In the genomic region with DNA sequence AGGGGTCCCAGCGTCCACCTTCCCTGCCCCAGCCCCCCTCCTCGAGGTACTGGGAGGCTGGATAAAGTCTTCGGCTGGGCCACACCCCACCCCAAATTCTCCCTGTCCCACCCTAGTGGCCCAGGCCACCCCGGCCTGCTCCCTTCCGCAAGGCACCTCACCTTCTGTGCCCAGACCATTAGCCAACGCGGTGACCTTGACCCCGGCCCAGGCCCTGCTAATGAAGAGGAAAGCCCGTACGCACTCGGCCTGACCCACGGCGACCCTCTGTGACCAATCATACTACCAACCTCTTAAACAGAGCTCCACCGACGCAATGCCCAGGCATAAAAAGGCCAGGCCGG, we compare ENCODE assay signal across 13 cellular contexts. TPM values are rescaled to one million over a fixed set of nuclear protein-coding genes. Genes with fewer than 3 reads are reported as not detected.
DNase-seq lines count a peak whose midpoint lies in the region; ATAC-seq, FAIRE-seq and TF ChIP-seq lines count a peak whose summit lies in the region.
"Had no signal": no experiment of that assay in that cellular context is flagged by ENCODE, and none has a peak within 500 bp of the region (broad histone marks: within the 10 kb centered on the region; RNA-seq: fewer than 3 reads in every experiment).

No MANE protein-coding gene starts in this region.

- TF ChIP-seq CTCF in HepG2 (CRISPR knock-in tag; IDR thresholded peaks at IDR 0.05), result no peak

- intact Hi-C loops in HepG2 (cut with micrococcal nuclease; ENCODE audit: unreplicated experiment), result no loop called here

- no peaks in the 10 kb centered on the region for H3K79me2 ChIP-seq in HepG2 (ENCODE audit: insufficient read depth, low read length)

- no peaks in the 10 kb centered on the region for H3K36me3 ChIP-seq in HepG2 (replicated peaks in 1 of 2; ENCODE audit: control insufficient read depth in 1 of 2, insufficient read depth in 2 of 2, low read length in 2 of 2)

- peaks cover 4 to 12% of the 10 kb centered on the region in 2 experiments; a peak in 2 of 5 replicates for H3K27me3 ChIP-seq in HepG2 (ENCODE audit: control insufficient read depth in 1 of 2, insufficient read depth in 2 of 2, low read length in 2 of 2)

- H3K9me3 ChIP-seq in HepG2 (ENCODE audit: low read length), result no peaks in the 10 kb centered on the region

- H3K27ac Mint-ChIP-seq in activated CD8-positive, alpha-beta memory T cell treated with anti-CD3 and anti-CD28 coated beads, Interleukin-2, amount 10 ng/mL, durations not matched to agents 7 days and 5 days, result no peak overlapping the region
- H3K27ac Mint-ChIP-seq in activated T-helper 17 cell treated with anti-CD3 and anti-CD28 coated beads, Interleukin-2, amount 50 U/mL, for 72 hours, result peak overlapping the region; percentile 22
- H3K27ac Mint-ChIP-seq in stimulated activated naive CD8-positive, alpha-beta T cell treated with anti-CD3 and anti-CD28 coated beads, Interleukin-15, amount 100 ng/mL, for 72 hours, result no peak overlapping the region

- H3K4me3 Mint-ChIP-seq in activated CD8-positive, alpha-beta memory T cell treated with anti-CD3 and anti-CD28 coated beads, Interleukin-2, amount 10 ng/mL, durations not matched to agents 7 days and 5 days, result peak overlapping the region; percentile 39
- H3K4me3 Mint-ChIP-seq in activated T-helper 17 cell treated with anti-CD3 and anti-CD28 coated beads, Interleukin-2, amount 50 U/mL, for 72 hours, result peak overlapping the region; percentile 67
- H3K4me3 Mint-ChIP-seq in stimulated activated naive CD8-positive, alpha-beta T cell treated with anti-CD3 and anti-CD28 coated beads, Interleukin-15, amount 100 ng/mL, for 72 hours, result peak overlapping the region; percentile 84 to 86

- H3K4me1 ChIP-seq in HepG2 (ENCODE audit: insufficient read depth, low read length), result peaks cover 71% of the 10 kb centered on the region

- peak overlapping the region in 1 of 3 experiments; percentile 32; a peak in 1 of 6 replicates for H3K4me3 ChIP-seq in HepG2 (replicated peaks in 1 of 3; ENCODE audit: insufficient read depth in 1 of 3, low read depth in 2 of 3, low read length in 3 of 3)

- TF ChIP-seq POLR2A in HepG2 (IDR thresholded peaks at IDR 0.05; ENCODE audit: insufficient read depth in 1 of 2, low read depth in 2 of 2, low read length in 2 of 2), result no peak

- POLR2A ChIA-PET in HepG2 (lab: Yijun Ruan, JAX), result no interaction called here

- no peaks in the 10 kb centered on the region for H3K36me3 Mint-ChIP-seq in activated CD8-positive, alpha-beta memory T cell treated with anti-CD3 and anti-CD28 coated beads, Interleukin-2, amount 10 ng/mL, durations not matched to agents 7 days and 5 days
- no peaks in the 10 kb centered on the region for H3K36me3 Mint-ChIP-seq in activated T-helper 17 cell treated with anti-CD3 and anti-CD28 coated beads, Interleukin-2, amount 50 U/mL, for 72 hours (ENCODE audit: low read depth)

- in situ Hi-C loops in HepG2 (cut with HindIII; ENCODE audit: extremely low pct_ligation_motif_present, low pct_unique_long_range_greater_than_20kb), result no loop called here

- peaks cover 23% of the 10 kb centered on the region for H3K27me3 Mint-ChIP-seq in activated CD8-positive, alpha-beta memory T cell treated with anti-CD3 and anti-CD28 coated beads, Interleukin-2, amount 10 ng/mL, durations not matched to agents 7 days and 5 days
- no peaks in the 10 kb centered on the region for H3K27me3 Mint-ChIP-seq in activated T-helper 17 cell treated with anti-CD3 and anti-CD28 coated beads, Interleukin-2, amount 50 U/mL, for 72 hours
- peaks cover 6% of the 10 kb centered on the region for H3K27me3 Mint-ChIP-seq in stimulated activated naive CD8-positive, alpha-beta T cell treated with anti-CD3 and anti-CD28 coated beads, Interleukin-15, amount 100 ng/mL, for 72 hours

- no TSS peak for BruUV-seq in HepG2 (replicated peaks; lab: Mats Ljungman, UMichigan)

- peaks cover 13% of the 10 kb centered on the region for H3K4me1 Mint-ChIP-seq in activated CD8-positive, alpha-beta memory T cell treated with anti-CD3 and anti-CD28 coated beads, Interleukin-2, amount 10 ng/mL, durations not matched to agents 7 days and 5 days
- peaks cover 6% of the 10 kb centered on the region for H3K4me1 Mint-ChIP-seq in activated T-helper 17 cell treated with anti-CD3 and anti-CD28 coated beads, Interleukin-2, amount 50 U/mL, for 72 hours
- peaks cover 26% of the 10 kb centered on the region for H3K4me1 Mint-ChIP-seq in stimulated activated naive CD8-positive, alpha-beta T cell treated with anti-CD3 and anti-CD28 coated beads, Interleukin-15, amount 100 ng/mL, for 72 hours

- no peak overlapping the region for H3K27ac ChIP-seq in HepG2 (ENCODE audit: extremely low read length, insufficient read depth, low read length)

- 32% methylated on average over 16 of the region's 16 CpGs for WGBS in HepG2 (ENCODE audit: low lambda C conversion rate)

- no peak overlapping the region for H3K4me2 ChIP-seq in HepG2 (ENCODE audit: low read depth, low read length)

- no peak overlapping the region for H3K9ac ChIP-seq in HepG2 (ENCODE audit: insufficient read depth, low read depth, low read length)

- CTCF ChIA-PET in activated CD8-positive, alpha-beta memory T cell treated with anti-CD3 and anti-CD28 coated beads, Interleukin-2, amount 10 ng/mL, durations not matched to agents 7 days and 5 days (lab: Charles Lee), result interaction anchor here (0.8 to 1.0 kb wide), 2 partner anchors 18 to 45 kb away, joined by 3 to 5 read pairs; no protein-coding TSS in a partner anchor
- CTCF ChIA-PET in HepG2 (lab: Yijun Ruan, JAX; ENCODE audit: low intra/inter-chr PET ratio, low total read pairs), result no interaction called here

- no peak for TF ChIP-seq EP300 in HepG2 (IDR thresholded peaks at IDR 0.05; ENCODE audit: low read depth in 2 of 2, low read length in 2 of 2)
- no peak for TF ChIP-seq EP300 in HepG2 (CRISPR knock-in tag; IDR thresholded peaks at IDR 0.05; ENCODE audit: borderline replicate concordance)

- no peak overlapping the region for H2AFZ ChIP-seq in HepG2 (ENCODE audit: low read length)

- H3K9me3 Mint-ChIP-seq in activated CD8-positive, alpha-beta memory T cell treated with anti-CD3 and anti-CD28 coated beads, Interleukin-2, amount 10 ng/mL, durations not matched to agents 7 days and 5 days (ENCODE audit: low read depth), result no peaks in the 10 kb centered on the region
- H3K9me3 Mint-ChIP-seq in activated T-helper 17 cell treated with anti-CD3 and anti-CD28 coated beads, Interleukin-2, amount 50 U/mL, for 72 hours, result no peaks in the 10 kb centered on the region
- H3K9me3 Mint-ChIP-seq in stimulated activated naive CD8-positive, alpha-beta T cell treated with anti-CD3 and anti-CD28 coated beads, Interleukin-15, amount 100 ng/mL, for 72 hours, result no peaks in the 10 kb centered on the region

- H4K20me1 ChIP-seq in HepG2 (ENCODE audit: insufficient read depth, low read length), result no peaks in the 10 kb centered on the region

- no peak for TF ChIP-seq RAD21 in HepG2 (CRISPR knock-in tag; IDR thresholded peaks at IDR 0.05)

- no peak for FAIRE-seq in HepG2 (lab: Jason Lieb, UNC)
- FAIRE-seq: frontal cortex had no signal

- no peak for DNase-seq in activated CD8-positive, alpha-beta memory T cell treated with anti-CD3 and anti-CD28 coated beads, Interleukin-2, amount 10 ng/mL, durations not matched to agents 7 days and 5 days
- no peak for DNase-seq in activated CD8-positive, alpha-beta memory T cell treated with anti-CD3 and anti-CD28 coated beads for 24 hours
- DNase-seq in HepG2 (ENCODE audit: low spot score), result no peak
- DNase-seq in stimulated activated naive CD8-positive, alpha-beta T cell treated with anti-CD3 and anti-CD28 coated beads, Interleukin-15, amount 100 ng/mL, for 72 hours, result no peak
- no peak for DNase-seq in SW 1271 (lab: John Stamatoyannopoulos, UW)
- DNase-seq: ACHN; activated CD4-positive, alpha-beta T cell treated with anti-CD3 and anti-CD28 coated beads, Interleukin-2, amount 50 U/mL, for 1 hour had no signal

- no peak for ATAC-seq in activated CD8-positive, alpha-beta memory T cell treated with anti-CD3 and anti-CD28 coated beads, Interleukin-2, amount 10 ng/mL, durations not matched to agents 7 days and 5 days
- ATAC-seq in activated T-helper 17 cell treated with anti-CD3 and anti-CD28 coated beads, Interleukin-2, amount 50 U/mL, for 72 hours (replicated peaks), result no peak
- ATAC-seq in HepG2 (no peak), GM19452 (IDR thresholded peaks at IDR 0.05; ENCODE audit: unreplicated experiment) (no peak), HG02759 (IDR thresholded peaks at IDR 0.05; ENCODE audit: unreplicated experiment) (no peak)
- no peak for ATAC-seq in stimulated activated naive CD8-positive, alpha-beta T cell treated with anti-CD3 and anti-CD28 coated beads, Interleukin-15, amount 100 ng/mL, for 72 hours

RNA-seq across cellular contexts. Expression of gene OXT, which starts 0.2 kb away (rescaled TPM):
- total RNA-seq in activated CD8-positive, alpha-beta memory T cell treated with anti-CD3 and anti-CD28 coated beads, Interleukin-2, amount 10 ng/mL, durations not matched to agents 7 days and 5 days, result not detected
- total RNA-seq in activated T-helper 17 cell treated with anti-CD3 and anti-CD28 coated beads, Interleukin-2, amount 50 U/mL, for 72 hours, result not detected
- not detected in 2 replicates for total RNA-seq in HepG2 (2016; rRNA removed; fragmentation: Illumina TruSeq; extraction: Trizol)
- total RNA-seq in HepG2 (2016; cell fraction: cytosol; rRNA removed; fragmentation: Illumina TruSeq; extraction: Trizol; ENCODE audit: low read depth), result not detected in 2 replicates
- not detected in 2 replicates for total RNA-seq in HepG2 (2016; cell fraction: insoluble cytoplasmic fraction; rRNA removed; fragmentation: Illumina TruSeq; extraction: Trizol)
- not detected in 2 replicates for total RNA-seq in HepG2 (2016; cell fraction: membrane; rRNA removed; fragmentation: Illumina TruSeq; extraction: Trizol)
- total RNA-seq in HepG2 (2016; cell fraction: nucleus; rRNA removed; fragmentation: Illumina TruSeq; extraction: Trizol), result not detected in 2 replicates
- polyA plus RNA-seq in HepG2 (2011; rRNA removed), result not detected in 2 replicates
- polyA plus RNA-seq in HepG2 (2011; cell fraction: cytosol; rRNA removed), result not detected in 2 replicates
- polyA plus RNA-seq in HepG2 (2011; cell fraction: nucleus; rRNA removed), result not detected in 2 replicates
- polyA plus RNA-seq in HepG2 (2012), result not detected in 2 replicates
- not detected in 2 replicates for polyA plus RNA-seq in HepG2 (2016; cell fraction: cytosol; fragmentation: Illumina TruSeq; extraction: Trizol; ENCODE audit: low read depth)
- not detected in 2 replicates for polyA plus RNA-seq in HepG2 (2016; cell fraction: insoluble cytoplasmic fraction; fragmentation: Illumina TruSeq; extraction: Trizol; ENCODE audit: low read depth)
- polyA plus RNA-seq in HepG2 (2016; cell fraction: membrane; fragmentation: Illumina TruSeq; extraction: Trizol; ENCODE audit: low read depth), result not detected in 2 replicates
- polyA plus RNA-seq in HepG2 (2016; cell fraction: nucleus; fragmentation: Illumina TruSeq; extraction: Trizol; ENCODE audit: insufficient read depth, low read depth), result not detected in 2 replicates
- polyA minus RNA-seq in HepG2 (2011; rRNA and poly(A)+ RNA removed; ENCODE audit: low replicate concordance), result not detected in 2 replicates
- not detected in 2 replicates for polyA minus RNA-seq in HepG2 (2011; cell fraction: cytosol; rRNA and poly(A)+ RNA removed)
- not detected in 2 replicates for polyA minus RNA-seq in HepG2 (2011; cell fraction: nucleus; rRNA and poly(A)+ RNA removed)
- total RNA-seq: frontal cortex, myocyte, ureter had no signal

RNA-seq across cellular contexts. Expression of gene AVP, which starts 13.3 kb away (rescaled TPM):
- total RNA-seq in activated CD8-positive, alpha-beta memory T cell treated with anti-CD3 and anti-CD28 coated beads, Interleukin-2, amount 10 ng/mL, durations not matched to agents 7 days and 5 days, result not detected
- total RNA-seq in activated T-helper 17 cell treated with anti-CD3 and anti-CD28 coated beads, Interleukin-2, amount 50 U/mL, for 72 hours, result not detected
- not detected in 2 replicates for total RNA-seq in HepG2 (2016; rRNA removed; fragmentation: Illumina TruSeq; extraction: Trizol)
- not detected in 2 replicates for total RNA-seq in HepG2 (2016; cell fraction: cytosol; rRNA removed; fragmentation: Illumina TruSeq; extraction: Trizol; ENCODE audit: low read depth)
- total RNA-seq in HepG2 (2016; cell fraction: insoluble cytoplasmic fraction; rRNA removed; fragmentation: Illumina TruSeq; extraction: Trizol), result not detected in 2 replicates
- not detected in 2 replicates for total RNA-seq in HepG2 (2016; cell fraction: membrane; rRNA removed; fragmentation: Illumina TruSeq; extraction: Trizol)
- not detected in 2 replicates for total RNA-seq in HepG2 (2016; cell fraction: nucleus; rRNA removed; fragmentation: Illumina TruSeq; extraction: Trizol)
- polyA plus RNA-seq in HepG2 (2011; rRNA removed), result 0.12 and 0.21 TPM in 2 replicates
- polyA plus RNA-seq in HepG2 (2011; cell fraction: cytosol; rRNA removed), result 0.22 and 0.74 TPM in 2 replicates
- 0.37 and 0.38 TPM in 2 replicates for polyA plus RNA-seq in HepG2 (2011; cell fraction: nucleus; rRNA removed)
- not detected in 2 replicates for polyA plus RNA-seq in HepG2 (2012)
- not detected in 2 replicates for polyA plus RNA-seq in HepG2 (2016; cell fraction: cytosol; fragmentation: Illumina TruSeq; extraction: Trizol; ENCODE audit: low read depth)
- not detected in 2 replicates for polyA plus RNA-seq in HepG2 (2016; cell fraction: insoluble cytoplasmic fraction; fragmentation: Illumina TruSeq; extraction: Trizol; ENCODE audit: low read depth)
- not detected in 2 replicates for polyA plus RNA-seq in HepG2 (2016; cell fraction: membrane; fragmentation: Illumina TruSeq; extraction: Trizol; ENCODE audit: low read depth)
- not detected in 2 replicates for polyA plus RNA-seq in HepG2 (2016; cell fraction: nucleus; fragmentation: Illumina TruSeq; extraction: Trizol; ENCODE audit: insufficient read depth, low read depth)
- polyA minus RNA-seq in HepG2 (2011; rRNA and poly(A)+ RNA removed; ENCODE audit: low replicate concordance), result not detected in 2 replicates
- not detected in 2 replicates for polyA minus RNA-seq in HepG2 (2011; cell fraction: cytosol; rRNA and poly(A)+ RNA removed)
- not detected in 2 replicates for polyA minus RNA-seq in HepG2 (2011; cell fraction: nucleus; rRNA and poly(A)+ RNA removed)
- total RNA-seq: frontal cortex, myocyte, ureter had no signal

RNA-seq across cellular contexts. Expression of gene MRPS26, which starts 25.4 kb away (rescaled TPM):
- total RNA-seq in activated CD8-positive, alpha-beta memory T cell treated with anti-CD3 and anti-CD28 coated beads, Interleukin-2, amount 10 ng/mL, durations not matched to agents 7 days and 5 days, result 10 to 100 TPM; 43.0 to 46.7 TPM
- total RNA-seq in activated T-helper 17 cell treated with anti-CD3 and anti-CD28 coated beads, Interleukin-2, amount 50 U/mL, for 72 hours, result 10 to 100 TPM; 52.9 to 66.4 TPM
- 187 and 201 TPM in 2 replicates for total RNA-seq in HepG2 (2016; rRNA removed; fragmentation: Illumina TruSeq; extraction: Trizol)
- 73.7 and 85.4 TPM in 2 replicates for total RNA-seq in HepG2 (2016; cell fraction: cytosol; rRNA removed; fragmentation: Illumina TruSeq; extraction: Trizol; ENCODE audit: low read depth)
- total RNA-seq in HepG2 (2016; cell fraction: insoluble cytoplasmic fraction; rRNA removed; fragmentation: Illumina TruSeq; extraction: Trizol), result 186 and 201 TPM in 2 replicates
- total RNA-seq in HepG2 (2016; cell fraction: membrane; rRNA removed; fragmentation: Illumina TruSeq; extraction: Trizol), result 110 and 125 TPM in 2 replicates
- 63.7 and 71.2 TPM in 2 replicates for total RNA-seq in HepG2 (2016; cell fraction: nucleus; rRNA removed; fragmentation: Illumina TruSeq; extraction: Trizol)
- 89.8 and 96.6 TPM in 2 replicates for polyA plus RNA-seq in HepG2 (2011; rRNA removed)
- 91.9 and 140 TPM in 2 replicates for polyA plus RNA-seq in HepG2 (2011; cell fraction: cytosol; rRNA removed)
- polyA plus RNA-seq in HepG2 (2011; cell fraction: nucleus; rRNA removed), result 52.3 and 57.4 TPM in 2 replicates
- 67.7 and 77.8 TPM in 2 replicates for polyA plus RNA-seq in HepG2 (2012)
- 65.7 and 79.0 TPM in 2 replicates for polyA plus RNA-seq in HepG2 (2016; cell fraction: cytosol; fragmentation: Illumina TruSeq; extraction: Trizol; ENCODE audit: low read depth)
- polyA plus RNA-seq in HepG2 (2016; cell fraction: insoluble cytoplasmic fraction; fragmentation: Illumina TruSeq; extraction: Trizol; ENCODE audit: low read depth), result 195 and 204 TPM in 2 replicates
- 80.8 and 93.5 TPM in 2 replicates for polyA plus RNA-seq in HepG2 (2016; cell fraction: membrane; fragmentation: Illumina TruSeq; extraction: Trizol; ENCODE audit: low read depth)
- polyA plus RNA-seq in HepG2 (2016; cell fraction: nucleus; fragmentation: Illumina TruSeq; extraction: Trizol; ENCODE audit: insufficient read depth, low read depth), result 120 and 125 TPM in 2 replicates
- 22.4 and 55.0 TPM in 2 replicates for polyA minus RNA-seq in HepG2 (2011; rRNA and poly(A)+ RNA removed; ENCODE audit: low replicate concordance)
- polyA minus RNA-seq in HepG2 (2011; cell fraction: cytosol; rRNA and poly(A)+ RNA removed), result 24.7 and 35.9 TPM in 2 replicates
- 13.3 and 16.5 TPM in 2 replicates for polyA minus RNA-seq in HepG2 (2011; cell fraction: nucleus; rRNA and poly(A)+ RNA removed)

RNA-seq across cellular contexts. Expression of gene GNRH2, which starts 27.8 kb away (rescaled TPM):
- under 1 TPM; 0.55 to 0.63 TPM for total RNA-seq in activated CD8-positive, alpha-beta memory T cell treated with anti-CD3 and anti-CD28 coated beads, Interleukin-2, amount 10 ng/mL, durations not matched to agents 7 days and 5 days
- 10 to 100 TPM in 1 of 2 donors, under 1 TPM in 1; 0.61 to 13.7 TPM for total RNA-seq in activated T-helper 17 cell treated with anti-CD3 and anti-CD28 coated beads, Interleukin-2, amount 50 U/mL, for 72 hours
- not detected in 2 replicates for total RNA-seq in HepG2 (2016; rRNA removed; fragmentation: Illumina TruSeq; extraction: Trizol)
- not detected in 2 replicates for total RNA-seq in HepG2 (2016; cell fraction: cytosol; rRNA removed; fragmentation: Illumina TruSeq; extraction: Trizol; ENCODE audit: low read depth)
- 0.22 TPM in 1 of 2 replicates, not detected in the other for total RNA-seq in HepG2 (2016; cell fraction: insoluble cytoplasmic fraction; rRNA removed; fragmentation: Illumina TruSeq; extraction: Trizol)
- not detected in 2 replicates for total RNA-seq in HepG2 (2016; cell fraction: membrane; rRNA removed; fragmentation: Illumina TruSeq; extraction: Trizol)
- 0.72 and 1.5 TPM in 2 replicates for total RNA-seq in HepG2 (2016; cell fraction: nucleus; rRNA removed; fragmentation: Illumina TruSeq; extraction: Trizol)
- polyA plus RNA-seq in HepG2 (2011; rRNA removed), result 0.22 and 0.28 TPM in 2 replicates
- not detected in 2 replicates for polyA plus RNA-seq in HepG2 (2011; cell fraction: cytosol; rRNA removed)
- polyA plus RNA-seq in HepG2 (2011; cell fraction: nucleus; rRNA removed), result 2.9 and 3.0 TPM in 2 replicates
- 0.37 TPM in 1 of 2 replicates, not detected in the other for polyA plus RNA-seq in HepG2 (2012)
- polyA plus RNA-seq in HepG2 (2016; cell fraction: cytosol; fragmentation: Illumina TruSeq; extraction: Trizol; ENCODE audit: low read depth), result not detected in 2 replicates
- polyA plus RNA-seq in HepG2 (2016; cell fraction: insoluble cytoplasmic fraction; fragmentation: Illumina TruSeq; extraction: Trizol; ENCODE audit: low read depth), result not detected in 2 replicates
- not detected in 2 replicates for polyA plus RNA-seq in HepG2 (2016; cell fraction: membrane; fragmentation: Illumina TruSeq; extraction: Trizol; ENCODE audit: low read depth)
- polyA plus RNA-seq in HepG2 (2016; cell fraction: nucleus; fragmentation: Illumina TruSeq; extraction: Trizol; ENCODE audit: insufficient read depth, low read depth), result 0.96 and 1.2 TPM in 2 replicates
- polyA minus RNA-seq in HepG2 (2011; rRNA and poly(A)+ RNA removed; ENCODE audit: low replicate concordance), result 0.21 and 1.1 TPM in 2 replicates
- polyA minus RNA-seq in HepG2 (2011; cell fraction: cytosol; rRNA and poly(A)+ RNA removed), result not detected in 2 replicates
- 5.0 and 7.0 TPM in 2 replicates for polyA minus RNA-seq in HepG2 (2011; cell fraction: nucleus; rRNA and poly(A)+ RNA removed)
- total RNA-seq: frontal cortex, myocyte had no signal
